Comparison of ENCODE assay signal across 1 cellular context in the genomic region with DNA sequence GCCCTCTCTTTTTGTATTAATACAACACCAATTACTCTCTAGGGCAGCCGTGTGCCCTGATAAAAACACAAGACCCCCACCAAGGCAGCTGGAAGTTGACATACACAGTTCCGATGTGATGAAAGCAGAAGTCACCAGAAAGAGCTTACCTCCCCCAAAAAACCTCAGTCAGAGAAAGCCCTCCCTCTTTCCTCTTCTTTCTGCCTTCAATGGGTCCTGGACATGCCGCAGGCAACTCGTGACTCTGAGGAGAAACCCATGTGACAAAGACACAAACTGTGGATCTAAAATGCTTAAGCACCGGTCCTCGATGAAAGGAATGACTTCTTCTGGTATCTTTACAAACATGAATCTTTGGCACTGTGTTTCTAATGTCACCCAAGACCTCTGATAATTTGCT.
TF ChIP-seq lines count a peak whose summit lies in the region.

No MANE protein-coding gene starts in this region.

TF ChIP-seq in endothelial cell of umbilical vein, 7 proteins besides CTCF, POLR2A, EP300 and RAD21:
- TF ChIP-seq GATA2 (IDR thresholded peaks at IDR 0.05; ENCODE audit: insufficient read depth, insufficient read length, low read depth, low read length) (no peak), EZH2 (IDR thresholded peaks at IDR 0.05; ENCODE audit: borderline replicate concordance, low read depth, low read length, severe bottlenecking) (no peak), FOS (IDR thresholded peaks at IDR 0.05; ENCODE audit: borderline replicate concordance, insufficient read depth, low read length) (no peak), MYC (IDR thresholded peaks at IDR 0.05; ENCODE audit: low read depth, low read length) (no peak), POLR2AphosphoS5 (IDR thresholded peaks at IDR 0.05; ENCODE audit: insufficient read depth, low read depth, low read length) (no peak), JUN (IDR thresholded peaks at IDR 0.05; ENCODE audit: borderline replicate concordance, insufficient read depth, insufficient read length, low read depth) (no peak)
- TF ChIP-seq, protein P1, sequence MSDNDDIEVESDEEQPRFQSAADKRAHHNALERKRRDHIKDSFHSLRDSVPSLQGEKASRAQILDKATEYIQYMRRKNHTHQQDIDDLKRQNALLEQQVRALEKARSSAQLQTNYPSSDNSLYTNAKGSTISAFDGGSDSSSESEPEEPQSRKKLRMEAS (IDR thresholded peaks at IDR 0.05; ENCODE audit: insufficient read depth, insufficient read length), result no peak
